Comparison of ENCODE assay signal across 23 cellular contexts in genomic region chr5:123949807-123950206, GRCh38.
"Had no signal": no experiment of that assay in that cellular context is flagged by ENCODE, and none has a peak within 500 bp of the region (broad histone marks: within the 10 kb centered on the region; RNA-seq: fewer than 3 reads in every experiment).

No MANE protein-coding gene starts in this region.

- H3K27me3 ChIP-seq: body of pancreas, dorsolateral prefrontal cortex, foreskin keratinocyte, thyroid gland had no signal

- H3K4me1 Mint-ChIP-seq: activated B cell treated with CpG ODN at 0.5 μM for 24 hours; activated CD4-positive, alpha-beta memory T cell treated with anti-CD3 and anti-CD28 coated beads, Interleukin-2, amount 10 ng/mL, durations not matched to agents 7 days and 5 days; activated CD8-positive, alpha-beta memory T cell treated with anti-CD3 and anti-CD28 coated beads, Interleukin-2, amount 10 ng/mL, durations not matched to agents 7 days and 5 days; activated naive CD8-positive, alpha-beta T cell treated with anti-CD3 and anti-CD28 coated beads for 36 hours; activated T-helper 17 cell treated with anti-CD3 and anti-CD28 coated beads, Interleukin-2, amount 50 U/mL, for 72 hours; naive thymus-derived CD8-positive, alpha-beta T cell; T-cell had no signal

- H3K27me3 Mint-ChIP-seq: activated B cell treated with CpG ODN at 0.5 μM for 24 hours; activated CD4-positive, alpha-beta memory T cell treated with anti-CD3 and anti-CD28 coated beads, Interleukin-2, amount 10 ng/mL, durations not matched to agents 7 days and 5 days; activated CD8-positive, alpha-beta memory T cell treated with anti-CD3 and anti-CD28 coated beads, Interleukin-2, amount 10 ng/mL, durations not matched to agents 7 days and 5 days; activated naive CD8-positive, alpha-beta T cell treated with anti-CD3 and anti-CD28 coated beads for 36 hours; activated T-helper 17 cell treated with anti-CD3 and anti-CD28 coated beads, Interleukin-2, amount 50 U/mL, for 72 hours; T-cell had no signal

- H3K27ac ChIP-seq: body of pancreas, dorsolateral prefrontal cortex, epithelial cell of prostate, foreskin keratinocyte, thyroid gland had no signal

- H3K4me3 ChIP-seq: body of pancreas, dorsolateral prefrontal cortex, thyroid gland had no signal

- H3K9me3 Mint-ChIP-seq: activated naive CD8-positive, alpha-beta T cell treated with anti-CD3 and anti-CD28 coated beads for 36 hours had no signal

- ATAC-seq: activated CD8-positive, alpha-beta memory T cell treated with anti-CD3 and anti-CD28 coated beads, Interleukin-2, amount 10 ng/mL, durations not matched to agents 7 days and 5 days; activated T-helper 17 cell treated with anti-CD3 and anti-CD28 coated beads, Interleukin-2, amount 50 U/mL, for 72 hours; body of pancreas; foreskin keratinocyte; naive thymus-derived CD8-positive, alpha-beta T cell; T-cell had no signal

- H3K27ac Mint-ChIP-seq: activated B cell treated with CpG ODN at 0.5 μM for 24 hours; activated CD4-positive, alpha-beta memory T cell treated with anti-CD3 and anti-CD28 coated beads, Interleukin-2, amount 10 ng/mL, durations not matched to agents 7 days and 5 days; activated CD8-positive, alpha-beta memory T cell treated with anti-CD3 and anti-CD28 coated beads, Interleukin-2, amount 10 ng/mL, durations not matched to agents 7 days and 5 days; activated naive CD8-positive, alpha-beta T cell treated with anti-CD3 and anti-CD28 coated beads for 36 hours; activated T-helper 17 cell treated with anti-CD3 and anti-CD28 coated beads, Interleukin-2, amount 50 U/mL, for 72 hours; naive thymus-derived CD8-positive, alpha-beta T cell; T-cell had no signal

- DNase-seq: activated B cell treated with CpG ODN at 0.5 μM for 24 hours; activated CD4-positive, alpha-beta memory T cell treated with anti-CD3 and anti-CD28 coated beads, Interleukin-2, amount 10 ng/mL, durations not matched to agents 7 days and 5 days; activated CD4-positive, alpha-beta T cell treated with anti-CD3 and anti-CD28 coated beads for 48 hours; activated CD8-positive, alpha-beta memory T cell treated with anti-CD3 and anti-CD28 coated beads, Interleukin-2, amount 10 ng/mL, durations not matched to agents 7 days and 5 days; activated naive CD4-positive, alpha-beta T cell; activated naive CD8-positive, alpha-beta T cell treated with anti-CD3 and anti-CD28 coated beads for 36 hours; activated T-cell treated with anti-CD3 and anti-CD28 coated beads, Interleukin-2, amount 50 U/mL, for 1 hour; amygdala; body of pancreas; central memory CD4-positive, alpha-beta T cell; dorsolateral prefrontal cortex; foreskin keratinocyte; mesendoderm; naive thymus-derived CD8-positive, alpha-beta T cell; nucleus accumbens; stimulated activated CD4-positive, alpha-beta T cell treated with anti-CD3 and anti-CD28 coated beads, Interleukin-12 subunit alpha, Interleukin-12 subunit beta, amount 100 ng/mL, for 4 hours; stimulated activated CD4-positive, alpha-beta T cell treated with anti-CD3 and anti-CD28 coated beads, Interleukin-1b, Interleukin-23, amount 100 ng/mL, for 48 hours; stimulated activated CD8-positive, alpha-beta memory T cell treated with anti-CD3 and anti-CD28 coated beads, Interleukin-4, amount 100 ng/mL, for 48 hours; stimulated activated naive CD4-positive, alpha-beta T cell; thyroid gland had no signal

- H3K4me1 ChIP-seq: body of pancreas, thyroid gland had no signal

- H3K36me3 ChIP-seq: thyroid gland had no signal

- H3K4me3 Mint-ChIP-seq: activated B cell treated with CpG ODN at 0.5 μM for 24 hours; activated CD4-positive, alpha-beta memory T cell treated with anti-CD3 and anti-CD28 coated beads, Interleukin-2, amount 10 ng/mL, durations not matched to agents 7 days and 5 days; activated CD8-positive, alpha-beta memory T cell treated with anti-CD3 and anti-CD28 coated beads, Interleukin-2, amount 10 ng/mL, durations not matched to agents 7 days and 5 days; activated naive CD8-positive, alpha-beta T cell treated with anti-CD3 and anti-CD28 coated beads for 36 hours; activated T-helper 17 cell treated with anti-CD3 and anti-CD28 coated beads, Interleukin-2, amount 50 U/mL, for 72 hours; naive thymus-derived CD8-positive, alpha-beta T cell; T-cell had no signal

- H3K36me3 Mint-ChIP-seq: activated CD8-positive, alpha-beta memory T cell treated with anti-CD3 and anti-CD28 coated beads, Interleukin-2, amount 10 ng/mL, durations not matched to agents 7 days and 5 days; activated naive CD8-positive, alpha-beta T cell treated with anti-CD3 and anti-CD28 coated beads for 36 hours; naive thymus-derived CD8-positive, alpha-beta T cell; T-cell had no signal

- H3K9me3 ChIP-seq: body of pancreas, thyroid gland had no signal
